Comparison of ENCODE assay signal across 9 cellular contexts in genomic region chr12:95336387-95337067, GRCh38.
A peak's percentile ranks its signal among the peaks of the same experiment; 100 is the strongest.
DNase-seq lines count a peak whose midpoint lies in the region; ATAC-seq, FAIRE-seq and TF ChIP-seq lines count a peak whose summit lies in the region.
"Had no signal": no experiment of that assay in that cellular context is flagged by ENCODE, and none has a peak within 500 bp of the region (broad histone marks: within the 10 kb centered on the region; RNA-seq: fewer than 3 reads in every experiment).

No MANE protein-coding gene starts in this region.

- no peaks in the 10 kb centered on the region for H3K27me3 ChIP-seq in body of pancreas

- TF ChIP-seq POLR2A in body of pancreas (IDR thresholded peaks at IDR 0.05) (no peak), GM12891 (IDR thresholded peaks at IDR 0.05; ENCODE audit: low read depth, low read length) (no peak)

- peak; percentile 96 for ATAC-seq in body of pancreas
- ATAC-seq in sciatic nerve, result peak; percentile 97
- no peak for ATAC-seq in HG03095 (IDR thresholded peaks at IDR 0.05; ENCODE audit: unreplicated experiment)
- ATAC-seq in GM21515 (IDR thresholded peaks at IDR 0.05; ENCODE audit: unreplicated experiment), result no peak

- no peaks in the 10 kb centered on the region for H3K36me3 ChIP-seq in body of pancreas (replicated peaks in 1 of 2; ENCODE audit: insufficient read depth in 1 of 2, low read depth in 2 of 2)

- intact Hi-C loops in body of pancreas (cut with DNase I), result loop anchor here (10.0 kb wide), 1 partner anchor 198 kb away; no protein-coding TSS in a partner anchor
- intact Hi-C loops in sciatic nerve (cut with DNase I), result loop anchor here (5.0 kb wide), 1 partner anchor 219 kb away; no protein-coding TSS in a partner anchor

- peaks cover 6% of the 10 kb centered on the region for H3K4me1 ChIP-seq in body of pancreas

- no peaks in the 10 kb centered on the region for H3K9me3 ChIP-seq in body of pancreas

- H3K4me3 ChIP-seq in body of pancreas, result no peak overlapping the region

- peak; percentile 77 to 97 (median 93) for TF ChIP-seq CTCF in body of pancreas (IDR thresholded peaks at IDR 0.05)

- WGBS in body of pancreas, 2 donors, result 17 to 20% methylated on average over 10 of the region's 10 CpGs

- no peak for FAIRE-seq in GM12891 (lab: Jason Lieb, UNC)

- DNase-seq in ELF-1 (ENCODE audit: low read depth, low spot score) (peak; percentile 85), NCI-H2196 (lab: John Stamatoyannopoulos, UW; ENCODE audit: unreplicated experiment) (peak; percentile 83), body of pancreas (peak; percentile 80 to 88 (median 88)), hypothalamus (lab: John Stamatoyannopoulos, UW) (peak in 44 of 51 donors; percentile 2 to 82 (median 48)), sciatic nerve (ENCODE audit: low spot score) (peak; percentile 79), GM12891 (ENCODE audit: insufficient read length, low spot score) (no peak)

- peak overlapping the region in 3 of 4 donors; percentile 1 to 53 (median 2) for H3K27ac ChIP-seq in body of pancreas
- H3K27ac ChIP-seq: KMS-11 had no signal

TF ChIP-seq in GM12891, 5 proteins besides CTCF, POLR2A, EP300 and RAD21:
- TF ChIP-seq SPI1 (IDR thresholded peaks at IDR 0.05; ENCODE audit: low read depth, low read length), result no peak
- no peak for TF ChIP-seq POLR2AphosphoS5 (IDR thresholded peaks at IDR 0.05; ENCODE audit: low read depth, low read length)
- TF ChIP-seq TAF1 (IDR thresholded peaks at IDR 0.05; ENCODE audit: low read depth, low read length), result no peak
- TF ChIP-seq POU2F2 (IDR thresholded peaks at IDR 0.05; ENCODE audit: low read depth, low read length), result no peak
- no peak for TF ChIP-seq PAX5 (IDR thresholded peaks at IDR 0.05; ENCODE audit: insufficient read depth, low read length, severe bottlenecking)

Comparison
In these comparisons a context has a peak if more than half of its experiments do, and no peak if none do; other contexts are left out.
1. ATAC-seq: peak in body of pancreas (single experiment) and sciatic nerve (single experiment); none in HG03095 (single experiment) and GM21515 (single experiment).